1 cellular context compared by ENCODE assay signal in genomic region chr12:106131671-106132070, GRCh38.
TF ChIP-seq lines count a peak whose summit lies in the region.

No MANE protein-coding gene starts in this region.

TF ChIP-seq in SK-N-SH, 30 proteins besides CTCF, POLR2A, EP300 and RAD21 (continued from another document):
- TF ChIP-seq USF2 (IDR thresholded peaks at IDR 0.05; ENCODE audit: borderline replicate concordance, low read depth, low read length) (no peak), JUND (IDR thresholded peaks at IDR 0.05) (no peak), EZH2phosphoT487 (IDR thresholded peaks at IDR 0.05; ENCODE audit: borderline replicate concordance, low read depth) (no peak), REST (IDR thresholded peaks at IDR 0.05; ENCODE audit: low read depth, low read length) (no peak), RFX5 (IDR thresholded peaks at IDR 0.05; ENCODE audit: low read length) (no peak), RXRA (IDR thresholded peaks at IDR 0.05; ENCODE audit: borderline replicate concordance, low read depth) (no peak), FOXM1 (IDR thresholded peaks at IDR 0.05; ENCODE audit: low read depth) (no peak), TCF12 (IDR thresholded peaks at IDR 0.05) (peak; percentile 57), TAF1 (IDR thresholded peaks at IDR 0.05; ENCODE audit: borderline replicate concordance, low read depth, low read length) (no peak), FOSL2 (IDR thresholded peaks at IDR 0.05; ENCODE audit: borderline replicate concordance, low read depth) (no peak), NFIC (IDR thresholded peaks at IDR 0.05; ENCODE audit: borderline replicate concordance) (peak; percentile 51; the same call in 1 of the 2 replicates), POLR2AphosphoS5 (IDR thresholded peaks at IDR 0.05; ENCODE audit: low read depth, low read length) (no peak), USF1 (IDR thresholded peaks at IDR 0.05; ENCODE audit: borderline replicate concordance, low read depth) (no peak), YY1 (IDR thresholded peaks at IDR 0.05; ENCODE audit: low read depth) (no peak), CHD2 (IDR thresholded peaks at IDR 0.05; ENCODE audit: low read length, partially characterized antibody) (no peak), MXI1 (IDR thresholded peaks at IDR 0.05; ENCODE audit: low read depth, low read length) (no peak), ZBTB33 (IDR thresholded peaks at IDR 0.05; ENCODE audit: borderline replicate concordance, low read depth) (no peak), FOXJ3 (CRISPR knock-in tag; IDR thresholded peaks at IDR 0.05) (no peak), MEF2A (IDR thresholded peaks at IDR 0.05; ENCODE audit: borderline replicate concordance, low read depth) (no peak), ELF1 (IDR thresholded peaks at IDR 0.05) (no peak), TEAD4 (IDR thresholded peaks at IDR 0.05; ENCODE audit: borderline replicate concordance, insufficient read depth) (0 out of 2 replicates have a peak, but pooled peaks have one; percentile 12)
